ENCODE assay signal across 8 cellular contexts in genomic region chr7:74658171-74659004, GRCh38. TPM values are rescaled to one million over a fixed set of nuclear protein-coding genes. Genes with fewer than 3 reads are reported as not detected.
A peak's percentile ranks its signal among the peaks of the same experiment; 100 is the strongest.
DNase-seq lines count a peak whose midpoint lies in the region; ATAC-seq and TF ChIP-seq lines count a peak whose summit lies in the region.

No MANE protein-coding gene starts in this region.

- peak; percentile 49 for DNase-seq in BJ (ENCODE audit: low read depth)
- DNase-seq in NCI-H526 (lab: John Stamatoyannopoulos, UW), result peak; percentile 79 to 99
- DNase-seq in activated CD4-positive, alpha-beta T cell treated with anti-CD3 and anti-CD28 coated beads, Interleukin-2, amount 50 U/mL, for 24 hours (ENCODE audit: low read depth in 1 of 2, low spot score in 1 of 2), result peak; percentile 63 to 79
- DNase-seq in cortex of kidney (lab: John Stamatoyannopoulos, UW), result peak; percentile 32
- peak; percentile 92 to 97 for DNase-seq in left lung
- DNase-seq in stimulated activated CD4-positive, alpha-beta T cell treated with anti-CD3 and anti-CD28 coated beads, Interleukin-2, amount 100 ng/mL, for 24 hours, result peak; percentile 89 to 93

- ATAC-seq in GM19324 (IDR thresholded peaks at IDR 0.05; ENCODE audit: low FRiP score, unreplicated experiment), result peak; percentile 69
- ATAC-seq in HG03460 (IDR thresholded peaks at IDR 0.05; ENCODE audit: unreplicated experiment), result peak; percentile 47
- ATAC-seq in left lung, result peak; percentile 70

- intact Hi-C loops in left lung (cut with DNase I), result no loop called here

- H3K27me3 ChIP-seq in BJ (ENCODE audit: control insufficient read depth, insufficient read depth, low read length), result no peaks in the 10 kb centered on the region
- H3K27me3 ChIP-seq in left lung, result no peaks in the 10 kb centered on the region

- peak overlapping the region; percentile 98 to 100 for H3K27ac ChIP-seq in left lung

- CTCF ChIA-PET in BJ (lab: Yijun Ruan, JAX), result interaction anchor here (0.6 kb wide), 2 partner anchors 16 to 39 kb away, joined by 4 to 6 read pairs; no protein-coding TSS in a partner anchor

- H3K4me1 ChIP-seq in left lung, result peaks cover 34 to 64% of the 10 kb centered on the region in 2 donors

- no peak for TF ChIP-seq CTCF in BJ (IDR thresholded peaks at IDR 0.05; ENCODE audit: insufficient read depth, low read depth, low read length)
- no peak for TF ChIP-seq CTCF in left lung (IDR thresholded peaks at IDR 0.05)

- POLR2A ChIA-PET in BJ (lab: Charles Lee), result interaction anchor here (0.6 to 0.7 kb wide), 2 partner anchors 13 to 1102 kb away, joined by 9 to 13 read pairs; no protein-coding TSS in a partner anchor

- no peaks in the 10 kb centered on the region; the same call in 1 of the 2 replicates for H3K36me3 ChIP-seq in BJ (ENCODE audit: control insufficient read depth, insufficient read depth, low read length)
- no peaks in the 10 kb centered on the region for H3K36me3 ChIP-seq in left lung

- no peaks in the 10 kb centered on the region for H3K9me3 ChIP-seq in left lung

- H3K4me3 ChIP-seq in BJ (ENCODE audit: low read depth, low read length), result peak overlapping the region; percentile 82
- peak overlapping the region; percentile 99 to 100 for H3K4me3 ChIP-seq in left lung

RNA-seq across cellular contexts. Expression of gene GTF2I, which starts 0.9 kb away (rescaled TPM):
- 30.7 and 37.4 TPM in 2 replicates for polyA plus RNA-seq in BJ (2011; rRNA removed)
- 18.5 and 23.4 TPM in 2 replicates for polyA minus RNA-seq in BJ (2011; rRNA and poly(A)+ RNA removed)
- 100 to 1,000 TPM; 220 to 244 TPM for total RNA-seq in left lung

Comparison
In these comparisons a context has a peak if more than half of its experiments do, and no peak if none do; other contexts are left out.
1. Peak in every context shown above with its lines: DNase-seq, ATAC-seq, H3K4me3 ChIP-seq and H3K27ac ChIP-seq.
2. DNase-seq: peak in every context shown above with its lines; median percentile 94 in left lung; 91 in stimulated activated CD4-positive, alpha-beta T cell treated with anti-CD3 and anti-CD28 coated beads, Interleukin-2, amount 100 ng/mL, for 24 hours; 89 in NCI-H526; 71 in activated CD4-positive, alpha-beta T cell treated with anti-CD3 and anti-CD28 coated beads, Interleukin-2, amount 50 U/mL, for 24 hours; 49 in BJ; 32 in cortex of kidney.